Comparison of ENCODE assay signal across 1 cellular context in the genomic region with DNA sequence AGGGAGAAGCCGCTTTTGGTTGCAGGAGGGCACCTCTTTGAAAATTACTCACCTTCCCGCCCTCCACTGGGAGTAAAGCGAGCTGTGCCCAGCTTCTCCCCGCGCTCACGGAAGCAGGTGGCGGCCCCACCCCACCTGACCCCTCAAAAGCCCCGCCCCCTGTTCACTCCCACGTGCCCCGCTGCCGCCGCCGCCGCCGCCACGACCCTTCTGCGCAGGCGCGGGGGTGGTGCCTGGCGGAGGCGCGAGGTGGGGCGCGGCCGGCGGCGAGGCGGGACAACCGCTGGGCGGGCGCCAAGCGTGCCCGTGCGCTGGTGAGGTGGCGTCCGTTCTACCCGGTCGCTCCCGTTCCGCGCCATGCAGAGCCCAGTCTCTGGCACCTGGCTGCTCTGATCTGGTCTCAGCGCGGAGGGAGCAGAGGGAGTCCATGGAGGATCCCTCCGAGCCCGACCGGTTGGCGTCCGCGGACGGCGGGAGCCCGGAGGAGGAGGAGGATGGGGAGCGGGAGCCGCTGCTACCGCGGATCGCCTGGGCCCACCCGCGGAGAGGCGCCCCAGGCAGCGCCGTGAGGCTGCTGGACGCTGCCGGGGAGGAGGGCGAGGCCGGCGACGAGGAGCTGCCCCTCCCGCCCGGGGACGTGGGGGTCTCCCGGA.
TF ChIP-seq lines count a peak whose summit lies in the region.

TSS of gene PI4K2B (plus strand) at position 297 of the 653 bp plus-strand sequence. CDS start at position 428, 131 bp downstream.

TF ChIP-seq in K562, 482 proteins besides CTCF, POLR2A, EP300 and RAD21 (continued from another document and continues in another):
- TF ChIP-seq ZNF449 (CRISPR knock-in tag; IDR thresholded peaks at IDR 0.05) (no peak), CHD1 (IDR thresholded peaks at IDR 0.05; ENCODE audit: low read length) (no peak), CHD2 (IDR thresholded peaks at IDR 0.05; ENCODE audit: low read depth, low read length) (no peak), GTF3C2 (IDR thresholded peaks at IDR 0.05; ENCODE audit: borderline replicate concordance, extremely low read depth, insufficient read length) (no peak), CXXC5 (CRISPR knock-in tag; IDR thresholded peaks at IDR 0.05) (peak; percentile 86), SMARCA5 (IDR thresholded peaks at IDR 0.05) (no peak), POLR2H (tag; IDR thresholded peaks at IDR 0.05; ENCODE audit: low read depth) (no peak), CHD4 (IDR thresholded peaks at IDR 0.05; ENCODE audit: insufficient read depth, insufficient replicate concordance, low read depth, low read length, poor library complexity, severe bottlenecking) (no peak), TEAD4 (IDR thresholded peaks at IDR 0.05; ENCODE audit: low read length) (no peak), TEAD4 (CRISPR knock-in tag; IDR thresholded peaks at IDR 0.05; ENCODE audit: borderline replicate concordance) (peak; percentile 73; the same call in 1 of the 2 replicates), KAT8 (IDR thresholded peaks at IDR 0.05; ENCODE audit: low read depth) (no peak), TRIM24 (IDR thresholded peaks at IDR 0.05) (0 out of 4 replicates have a peak, but pooled peaks of 1 of the 2 experiments have one; percentile 26), ZNF436 (CRISPR knock-in tag; IDR thresholded peaks at IDR 0.05) (no peak), ZNF12 (CRISPR knock-in tag; IDR thresholded peaks at IDR 0.05) (no peak), SAP30 (IDR thresholded peaks at IDR 0.05; ENCODE audit: borderline replicate concordance, insufficient read depth, low read depth, low read length, poor library complexity, severe bottlenecking) (peak; percentile 80), TBL1XR1 (IDR thresholded peaks at IDR 0.05; ENCODE audit: low read length in 2 of 2) (no peak), PHF8 (IDR thresholded peaks at IDR 0.05; ENCODE audit: borderline replicate concordance, low read length) (peak; percentile 95; the same call in 1 of the 2 replicates), PML (IDR thresholded peaks at IDR 0.05; ENCODE audit: low read length) (peak; percentile 54; the same call in 1 of the 2 replicates), ILF3 (IDR thresholded peaks at IDR 0.05; ENCODE audit: borderline replicate concordance) (no peak), MECOM (CRISPR knock-in tag; IDR thresholded peaks at IDR 0.05) (no peak), HDAC6 (IDR thresholded peaks at IDR 0.05; ENCODE audit: low read depth, low read length) (no peak), BDP1 (IDR thresholded peaks at IDR 0.05; ENCODE audit: insufficient read depth, insufficient read length) (no peak), TAF1 (IDR thresholded peaks at IDR 0.05; ENCODE audit: control insufficient read depth, extremely low read depth, insufficient read depth, low read length, severe bottlenecking) (peak; percentile 53), CBX1 (IDR thresholded peaks at IDR 0.05; ENCODE audit: low read depth) (no peak), WHSC1 (IDR thresholded peaks at IDR 0.05; ENCODE audit: low read length) (no peak), ETV6 (IDR thresholded peaks at IDR 0.05; ENCODE audit: borderline replicate concordance in 1 of 2, low read depth in 2 of 2, low read length in 1 of 2) (no peak), ETV6 (CRISPR knock-in tag; IDR thresholded peaks at IDR 0.05; ENCODE audit: borderline replicate concordance) (no peak), ZNF785 (CRISPR knock-in tag; IDR thresholded peaks at IDR 0.05) (no peak), MCM3 (IDR thresholded peaks at IDR 0.05) (no peak), TAF9B (IDR thresholded peaks at IDR 0.05; ENCODE audit: partially characterized antibody) (no peak), MYBL2 (IDR thresholded peaks at IDR 0.05; ENCODE audit: low read depth) (no peak), MYBL2 (CRISPR knock-in tag; IDR thresholded peaks at IDR 0.05; ENCODE audit: borderline replicate concordance) (no peak), NCOA6 (IDR thresholded peaks at IDR 0.05) (0 out of 2 replicates have a peak, but pooled peaks have one; percentile 12), RFX1 (IDR thresholded peaks at IDR 0.05) (no peak), SIN3B (IDR thresholded peaks at IDR 0.05; ENCODE audit: low read depth) (peak; percentile 37; the same call in 1 of the 2 replicates), ATF1 (CRISPR knock-in tag; IDR thresholded peaks at IDR 0.05) (no peak), ATF1 (tag; IDR thresholded peaks at IDR 0.05) (peak; percentile 32; the same call in 1 of the 2 replicates), ZNF408 (CRISPR knock-in tag; IDR thresholded peaks at IDR 0.05; ENCODE audit: low read depth) (no peak), SMARCE1 (IDR thresholded peaks at IDR 0.05) (no peak), LCOR (CRISPR knock-in tag; IDR thresholded peaks at IDR 0.05) (0 out of 2 replicates have a peak, but pooled peaks have one; percentile 13), XRCC3 (IDR thresholded peaks at IDR 0.05) (no peak), ZNF224 (CRISPR knock-in tag; IDR thresholded peaks at IDR 0.05) (no peak), KHSRP (IDR thresholded peaks at IDR 0.05) (no peak), MTF1 (CRISPR knock-in tag; IDR thresholded peaks at IDR 0.05; ENCODE audit: borderline replicate concordance) (no peak), SPI1 (IDR thresholded peaks at IDR 0.05; ENCODE audit: borderline replicate concordance, low read depth, low read length) (no peak), ZNF347 (CRISPR knock-in tag; IDR thresholded peaks at IDR 0.05; ENCODE audit: low read depth) (no peak), HNRNPLL (IDR thresholded peaks at IDR 0.05; ENCODE audit: low read depth, low read length, poor library complexity, severe bottlenecking) (no peak), E2F3 (CRISPR knock-in tag; IDR thresholded peaks at IDR 0.05) (0 out of 2 replicates have a peak, but pooled peaks have one; percentile 55), TFAM (CRISPR knock-in tag; conservative IDR thresholded peaks at IDR 0.05) (no peak), HIVEP1 (CRISPR knock-in tag; IDR thresholded peaks at IDR 0.05) (no peak)
- TF ChIP-seq, protein P1, sequence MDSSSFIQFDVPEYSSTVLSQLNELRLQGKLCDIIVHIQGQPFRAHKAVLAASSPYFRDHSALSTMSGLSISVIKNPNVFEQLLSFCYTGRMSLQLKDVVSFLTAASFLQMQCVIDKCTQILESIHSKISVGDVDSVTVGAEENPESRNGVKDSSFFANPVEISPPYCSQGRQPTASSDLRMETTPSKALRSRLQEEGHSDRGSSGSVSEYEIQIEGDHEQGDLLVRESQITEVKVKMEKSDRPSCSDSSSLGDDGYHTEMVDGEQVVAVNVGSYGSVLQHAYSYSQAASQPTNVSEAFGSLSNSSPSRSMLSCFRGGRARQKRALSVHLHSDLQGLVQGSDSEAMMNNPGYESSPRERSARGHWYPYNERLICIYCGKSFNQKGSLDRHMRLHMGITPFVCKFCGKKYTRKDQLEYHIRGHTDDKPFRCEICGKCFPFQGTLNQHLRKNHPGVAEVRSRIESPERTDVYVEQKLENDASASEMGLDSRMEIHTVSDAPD (CRISPR knock-in tag; IDR thresholded peaks at IDR 0.05): no peak
- TF ChIP-seq, protein P2, sequence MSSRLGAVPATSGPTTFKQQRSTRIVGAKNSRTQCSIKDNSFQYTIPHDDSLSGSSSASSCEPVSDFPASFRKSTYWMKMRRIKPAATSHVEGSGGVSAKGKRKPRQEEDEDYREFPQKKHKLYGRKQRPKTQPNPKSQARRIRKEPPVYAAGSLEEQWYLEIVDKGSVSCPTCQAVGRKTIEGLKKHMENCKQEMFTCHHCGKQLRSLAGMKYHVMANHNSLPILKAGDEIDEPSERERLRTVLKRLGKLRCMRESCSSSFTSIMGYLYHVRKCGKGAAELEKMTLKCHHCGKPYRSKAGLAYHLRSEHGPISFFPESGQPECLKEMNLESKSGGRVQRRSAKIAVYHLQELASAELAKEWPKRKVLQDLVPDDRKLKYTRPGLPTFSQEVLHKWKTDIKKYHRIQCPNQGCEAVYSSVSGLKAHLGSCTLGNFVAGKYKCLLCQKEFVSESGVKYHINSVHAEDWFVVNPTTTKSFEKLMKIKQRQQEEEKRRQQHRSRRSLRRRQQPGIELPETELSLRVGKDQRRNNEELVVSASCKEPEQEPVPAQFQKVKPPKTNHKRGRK (tag; IDR thresholded peaks at IDR 0.05): no peak
- TF ChIP-seq, protein P3, sequence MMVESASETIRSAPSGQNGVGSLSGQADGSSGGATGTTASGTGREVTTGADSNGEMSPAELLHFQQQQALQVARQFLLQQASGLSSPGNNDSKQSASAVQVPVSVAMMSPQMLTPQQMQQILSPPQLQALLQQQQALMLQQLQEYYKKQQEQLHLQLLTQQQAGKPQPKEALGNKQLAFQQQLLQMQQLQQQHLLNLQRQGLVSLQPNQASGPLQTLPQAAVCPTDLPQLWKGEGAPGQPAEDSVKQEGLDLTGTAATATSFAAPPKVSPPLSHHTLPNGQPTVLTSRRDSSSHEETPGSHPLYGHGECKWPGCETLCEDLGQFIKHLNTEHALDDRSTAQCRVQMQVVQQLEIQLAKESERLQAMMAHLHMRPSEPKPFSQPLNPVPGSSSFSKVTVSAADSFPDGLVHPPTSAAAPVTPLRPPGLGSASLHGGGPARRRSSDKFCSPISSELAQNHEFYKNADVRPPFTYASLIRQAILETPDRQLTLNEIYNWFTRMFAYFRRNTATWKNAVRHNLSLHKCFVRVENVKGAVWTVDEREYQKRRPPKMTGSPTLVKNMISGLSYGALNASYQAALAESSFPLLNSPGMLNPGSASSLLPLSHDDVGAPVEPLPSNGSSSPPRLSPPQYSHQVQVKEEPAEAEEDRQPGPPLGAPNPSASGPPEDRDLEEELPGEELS (CRISPR knock-in tag; IDR thresholded peaks at IDR 0.05; ENCODE audit: borderline replicate concordance): no peak; the same call in 1 of the 2 replicates
- TF ChIP-seq, protein P4, sequence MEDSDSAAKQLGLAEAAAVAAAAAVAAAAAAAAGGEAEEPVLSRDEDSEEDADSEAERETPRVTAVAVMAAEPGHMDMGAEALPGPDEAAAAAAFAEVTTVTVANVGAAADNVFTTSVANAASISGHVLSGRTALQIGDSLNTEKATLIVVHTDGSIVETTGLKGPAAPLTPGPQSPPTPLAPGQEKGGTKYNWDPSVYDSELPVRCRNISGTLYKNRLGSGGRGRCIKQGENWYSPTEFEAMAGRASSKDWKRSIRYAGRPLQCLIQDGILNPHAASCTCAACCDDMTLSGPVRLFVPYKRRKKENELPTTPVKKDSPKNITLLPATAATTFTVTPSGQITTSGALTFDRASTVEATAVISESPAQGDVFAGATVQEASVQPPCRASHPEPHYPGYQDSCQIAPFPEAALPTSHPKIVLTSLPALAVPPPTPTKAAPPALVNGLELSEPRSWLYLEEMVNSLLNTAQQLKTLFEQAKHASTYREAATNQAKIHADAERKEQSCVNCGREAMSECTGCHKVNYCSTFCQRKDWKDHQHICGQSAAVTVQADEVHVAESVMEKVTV (CRISPR knock-in tag; IDR thresholded peaks at IDR 0.05): no peak
- TF ChIP-seq, protein P5, sequence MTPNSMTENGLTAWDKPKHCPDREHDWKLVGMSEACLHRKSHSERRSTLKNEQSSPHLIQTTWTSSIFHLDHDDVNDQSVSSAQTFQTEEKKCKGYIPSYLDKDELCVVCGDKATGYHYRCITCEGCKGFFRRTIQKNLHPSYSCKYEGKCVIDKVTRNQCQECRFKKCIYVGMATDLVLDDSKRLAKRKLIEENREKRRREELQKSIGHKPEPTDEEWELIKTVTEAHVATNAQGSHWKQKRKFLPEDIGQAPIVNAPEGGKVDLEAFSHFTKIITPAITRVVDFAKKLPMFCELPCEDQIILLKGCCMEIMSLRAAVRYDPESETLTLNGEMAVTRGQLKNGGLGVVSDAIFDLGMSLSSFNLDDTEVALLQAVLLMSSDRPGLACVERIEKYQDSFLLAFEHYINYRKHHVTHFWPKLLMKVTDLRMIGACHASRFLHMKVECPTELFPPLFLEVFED (CRISPR knock-in tag; conservative IDR thresholded peaks at IDR 0.05): no peak
- TF ChIP-seq, protein P6, sequence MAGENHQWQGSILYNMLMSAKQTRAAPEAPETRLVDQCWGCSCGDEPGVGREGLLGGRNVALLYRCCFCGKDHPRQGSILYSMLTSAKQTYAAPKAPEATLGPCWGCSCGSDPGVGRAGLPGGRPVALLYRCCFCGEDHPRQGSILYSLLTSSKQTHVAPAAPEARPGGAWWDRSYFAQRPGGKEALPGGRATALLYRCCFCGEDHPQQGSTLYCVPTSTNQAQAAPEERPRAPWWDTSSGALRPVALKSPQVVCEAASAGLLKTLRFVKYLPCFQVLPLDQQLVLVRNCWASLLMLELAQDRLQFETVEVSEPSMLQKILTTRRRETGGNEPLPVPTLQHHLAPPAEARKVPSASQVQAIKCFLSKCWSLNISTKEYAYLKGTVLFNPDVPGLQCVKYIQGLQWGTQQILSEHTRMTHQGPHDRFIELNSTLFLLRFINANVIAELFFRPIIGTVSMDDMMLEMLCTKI (IDR thresholded peaks at IDR 0.05; ENCODE audit: partially characterized antibody): no peak
